ENCODE assay signal across 1 cellular context in genomic region chr9:69176446-69177135, GRCh38.
TF ChIP-seq lines count a peak whose summit lies in the region.

No MANE protein-coding gene starts in this region.

TF ChIP-seq in GM23338, 12 proteins besides CTCF, POLR2A, EP300 and RAD21 (continued from another document):
- no peak for TF ChIP-seq REST (IDR thresholded peaks at IDR 0.05; ENCODE audit: unreplicated experiment)
- no peak for TF ChIP-seq CREB1 (CRISPR knock-in tag; IDR thresholded peaks at IDR 0.05; ENCODE audit: low read depth)
- no peak for TF ChIP-seq EZH2 (IDR thresholded peaks at IDR 0.05; ENCODE audit: low read depth, unreplicated experiment)
- no peak for TF ChIP-seq ETS1 (IDR thresholded peaks at IDR 0.05)
- TF ChIP-seq STAT1 (IDR thresholded peaks at IDR 0.05; ENCODE audit: unreplicated experiment): no peak
- no peak for TF ChIP-seq EZH2phosphoT487 (IDR thresholded peaks at IDR 0.05; ENCODE audit: unreplicated experiment)
- no peak for TF ChIP-seq JUNB (IDR thresholded peaks at IDR 0.05; ENCODE audit: unreplicated experiment)
